In the genomic region with DNA sequence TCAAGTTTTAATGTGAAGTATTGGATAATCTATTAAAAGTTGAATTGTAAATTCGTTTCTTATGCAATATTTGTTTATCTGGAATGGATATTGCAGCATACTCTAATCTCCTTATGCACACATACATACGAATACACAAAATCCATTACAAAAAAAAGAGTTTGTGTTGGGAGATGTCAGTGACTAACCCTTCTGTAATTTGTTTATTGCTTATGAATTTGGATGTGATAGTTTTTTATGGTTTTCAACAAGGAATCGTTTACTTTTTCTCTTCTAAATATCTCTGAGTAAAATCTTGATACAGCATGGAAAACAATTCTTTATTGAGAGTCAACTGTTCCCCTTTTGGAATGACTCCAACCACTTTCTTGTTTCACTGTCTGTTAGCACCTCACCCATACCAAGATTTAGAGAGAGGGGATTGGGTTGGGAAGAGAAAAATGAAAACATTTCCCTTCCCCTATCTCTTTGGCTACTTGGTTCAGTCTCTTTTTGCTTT, we compare ENCODE assay signal across 13 cellular contexts. TPM values are rescaled to one million over a fixed set of nuclear protein-coding genes. Genes with fewer than 3 reads are reported as not detected.
DNase-seq lines count a peak whose midpoint lies in the region; ATAC-seq, FAIRE-seq and TF ChIP-seq lines count a peak whose summit lies in the region.
"Had no signal": no experiment of that assay in that cellular context is flagged by ENCODE, and none has a peak within 500 bp of the region (broad histone marks: within the 10 kb centered on the region; RNA-seq: fewer than 3 reads in every experiment).

No MANE protein-coding gene starts in this region.

- no peak overlapping the region for H2AFZ ChIP-seq in K562 (ENCODE audit: low read depth, low read length)

- no TSS peak for BruUV-seq in K562 (replicated peaks; lab: Mats Ljungman, UMichigan)

- no peak for TF ChIP-seq EP300 in K562 (IDR thresholded peaks at IDR 0.05; ENCODE audit: low read length)

- H3K79me2 ChIP-seq in K562 (ENCODE audit: control insufficient read depth, insufficient read depth, low read length), result peaks cover 97% of the 10 kb centered on the region

- peak overlapping the region; percentile 40 for H3K27ac Mint-ChIP-seq in activated CD8-positive, alpha-beta memory T cell treated with anti-CD3 and anti-CD28 coated beads, Interleukin-2, amount 10 ng/mL, durations not matched to agents 7 days and 5 days

- no peak overlapping the region for H3K4me3 ChIP-seq in K562
- H3K4me3 ChIP-seq in pancreas, result no peak overlapping the region

- H3K9ac ChIP-seq in K562 (ENCODE audit: insufficient read depth in 1 of 2, low read depth in 2 of 2, low read length in 2 of 2), result peak overlapping the region in 1 of 2 experiments; percentile 2; a peak in 1 of 4 replicates

- TF ChIP-seq POLR2A in K562 (conservative IDR thresholded peaks at IDR 0.05), result no peak

- FAIRE-seq in K562 (lab: Jason Lieb, UNC), result no peak
- FAIRE-seq in pancreas (lab: Jason Lieb, UNC), result no peak

- no peaks in the 10 kb centered on the region for H3K9me1 ChIP-seq in K562 (ENCODE audit: control insufficient read depth, insufficient read depth, low read length)

- no peaks in the 10 kb centered on the region for H3K9me3 Mint-ChIP-seq in activated CD8-positive, alpha-beta memory T cell treated with anti-CD3 and anti-CD28 coated beads, Interleukin-2, amount 10 ng/mL, durations not matched to agents 7 days and 5 days (ENCODE audit: low read depth)

- H3K4me2 ChIP-seq in K562 (ENCODE audit: insufficient read depth, low read length), result peak overlapping the region; percentile 60; the same call in 1 of the 2 replicates

- no peaks in the 10 kb centered on the region for H4K20me1 ChIP-seq in K562 (replicated peaks; ENCODE audit: control insufficient read depth, insufficient read depth, low read length)

- peaks cover 12% of the 10 kb centered on the region; the same call in 2 of the 3 replicates for H3K36me3 ChIP-seq in K562 (ENCODE audit: control insufficient read depth, insufficient read depth, low read length)
- H3K36me3 ChIP-seq in pancreas, result no peaks in the 10 kb centered on the region

- ATAC-seq in activated CD8-positive, alpha-beta memory T cell treated with anti-CD3 and anti-CD28 coated beads, Interleukin-2, amount 10 ng/mL, durations not matched to agents 7 days and 5 days, result no peak
- ATAC-seq in K562, result peak; percentile 23; the same call in 2 of the 3 replicates
- peak in 3 of 4 donors; percentile 49 to 76 (median 61) for ATAC-seq in pancreas
- no peak for ATAC-seq in GM18511 (IDR thresholded peaks at IDR 0.05; ENCODE audit: unreplicated experiment)
- ATAC-seq: activated CD4-positive, CD25-positive, alpha-beta regulatory T cell treated with anti-CD3 and anti-CD28 coated beads, Interleukin-2, amount 50 U/mL, for 24 hours had no signal

- H3K27ac ChIP-seq in K562 (ENCODE audit: extremely low read depth, low read depth, low read length) (peak overlapping the region; percentile 43; the same call in 2 of the 3 replicates), pancreas (no peak overlapping the region)

- no peak for TF ChIP-seq RAD21 in K562 (CRISPR knock-in tag; conservative IDR thresholded peaks at IDR 0.05 in 1 of 2, IDR thresholded peaks at IDR 0.05 in 1 of 2)

- intact Hi-C loops in K562 (cut with micrococcal nuclease), result no loop called here
- intact Hi-C loops in pancreas (cut with DNase I), result no loop called here

- H3K27me3 ChIP-seq in K562 (ENCODE audit: control insufficient read depth in 2 of 2, insufficient read depth in 2 of 2, low read length in 2 of 2) (no peaks in the 10 kb centered on the region), pancreas (no peaks in the 10 kb centered on the region)

- no peak overlapping the region for H3K4me3 Mint-ChIP-seq in activated CD8-positive, alpha-beta memory T cell treated with anti-CD3 and anti-CD28 coated beads, Interleukin-2, amount 10 ng/mL, durations not matched to agents 7 days and 5 days

- in situ Hi-C loops in K562 (cut with MboI), result no loop called here

- WGBS in K562 (ENCODE audit: insufficient coverage, low coverage, missing lambda C conversion rate), result 3% methylated on average over 3 of the region's 3 CpGs
- WGBS in pancreas, 2 donors, result 19 to 22% methylated on average over 3 of the region's 3 CpGs

- no peaks in the 10 kb centered on the region for H3K9me3 ChIP-seq in K562 (replicated peaks; ENCODE audit: control insufficient read depth, insufficient read depth, low read depth, low read length)
- no peaks in the 10 kb centered on the region for H3K9me3 ChIP-seq in pancreas

- POLR2A ChIA-PET in K562 (lab: Yijun Ruan, JAX), result interaction anchor here (1.1 to 2.0 kb wide), 3 partner anchors 10 to 309 kb away, joined by 3 to 6 read pairs (median 5); a partner anchor contains a TSS

- CTCF ChIA-PET in activated CD8-positive, alpha-beta memory T cell treated with anti-CD3 and anti-CD28 coated beads, Interleukin-2, amount 10 ng/mL, durations not matched to agents 7 days and 5 days (lab: Charles Lee), result interaction anchor here (1.3 to 2.2 kb wide), 2 partner anchors 12 to 30 kb away, joined by 4 to 6 read pairs; no protein-coding TSS in a partner anchor
- CTCF ChIA-PET in K562 (lab: Yijun Ruan, JAX; ENCODE audit: low intra/inter-chr PET ratio), result no interaction called here

- TF ChIP-seq CTCF in K562 (IDR thresholded peaks at IDR 0.05 in 2 of 3, conservative IDR thresholded peaks at IDR 0.05 in 1 of 3; ENCODE audit: insufficient read depth in 2 of 3, low read depth in 1 of 3, low read length in 3 of 3) (no peak), pancreas (IDR thresholded peaks at IDR 0.05) (no peak)

- H3K4me1 ChIP-seq in K562 (replicated peaks in 1 of 2; ENCODE audit: control insufficient read depth in 2 of 2, insufficient read depth in 2 of 2, low read length in 2 of 2) (peaks cover 14 to 90% of the 10 kb centered on the region in 2 experiments), pancreas (peaks cover 8 to 23% (median 11%) of the 10 kb centered on the region in 3 donors)

- H3K27me3 Mint-ChIP-seq in activated CD8-positive, alpha-beta memory T cell treated with anti-CD3 and anti-CD28 coated beads, Interleukin-2, amount 10 ng/mL, durations not matched to agents 7 days and 5 days, result no peaks in the 10 kb centered on the region

- peaks cover 90% of the 10 kb centered on the region for H3K4me1 Mint-ChIP-seq in activated CD8-positive, alpha-beta memory T cell treated with anti-CD3 and anti-CD28 coated beads, Interleukin-2, amount 10 ng/mL, durations not matched to agents 7 days and 5 days

- peaks cover 41% of the 10 kb centered on the region for H3K36me3 Mint-ChIP-seq in activated CD8-positive, alpha-beta memory T cell treated with anti-CD3 and anti-CD28 coated beads, Interleukin-2, amount 10 ng/mL, durations not matched to agents 7 days and 5 days

- DNase-seq in activated CD8-positive, alpha-beta memory T cell treated with anti-CD3 and anti-CD28 coated beads, Interleukin-2, amount 10 ng/mL, durations not matched to agents 7 days and 5 days, result no peak
- no peak for DNase-seq in activated CD8-positive, alpha-beta memory T cell treated with anti-CD3 and anti-CD28 coated beads, Interleukin-2, amount 50 U/mL, for 4 hours
- DNase-seq in NCI-H2171 (lab: John Stamatoyannopoulos, UW), result peak; percentile 27
- no peak for DNase-seq in K562 (ENCODE audit: extremely low read depth in 1 of 4, low spot score in 3 of 4)
- no peak for DNase-seq in pancreas
- DNase-seq in GM19240 (ENCODE audit: insufficient read length, low spot score), result no peak
- DNase-seq in dermis blood vessel endothelial cell, result no peak
- DNase-seq: amniotic stem cell; effector CD8-positive, alpha-beta T cell; EL; hippocampal formation had no signal

RNA-seq across cellular contexts. Expression of a gene that starts 9.4 kb away (rescaled TPM):
- 100 to 1,000 TPM in 1 of 2 experiments, 10 to 100 TPM in 1; 94.8 to 128 TPM for total RNA-seq in activated CD8-positive, alpha-beta memory T cell treated with anti-CD3 and anti-CD28 coated beads, Interleukin-2, amount 10 ng/mL, durations not matched to agents 7 days and 5 days
- 10.7 and 17.8 TPM in 2 replicates for total RNA-seq in K562 (2011; cell fraction: chromatin; rRNA removed; ENCODE audit: low replicate concordance)
- 5.3 and 7.3 TPM in 2 replicates for total RNA-seq in K562 (2011; cell fraction: nucleolus; rRNA removed)
- total RNA-seq in K562 (2011; cell fraction: nucleoplasm; rRNA removed), result 10.6 and 18.9 TPM in 2 replicates
- total RNA-seq in K562 (2014; rRNA removed) (23.6 and 24.6 TPM in 2 replicates), K562 (2014; rRNA removed; fragmentation: Illumina TruSeq; extraction: Trizol) (28.9 and 33.9 TPM in 2 replicates), K562 (2015; rRNA removed; fragmentation: Illumina TruSeq; extraction: Trizol) (30.8 and 32.1 TPM in 2 replicates), K562 (2021) (24.2 and 27.3 TPM in 2 replicates), pancreas (10 to 100 TPM in 2 of 6 donors, 1 to 10 TPM in 4; 3.9 to 19.2 (median 6.6) TPM), dermis blood vessel endothelial cell (81.5 and 95.7 TPM in 2 replicates)
- polyA plus RNA-seq in K562 (2011; rRNA removed) (13.2 and 21.5 TPM in 2 replicates), K562 (2014; fragmentation: Illumina TruSeq; extraction: Trizol) (20.5 and 30.0 TPM in 2 replicates), K562 (2014; fragmentation: Nextera tagmentation; extraction: Ambion mirVana) (10 to 100 TPM in 1 of 2 experiments, 1 to 10 TPM in 1; 7.8 to 12.1 TPM), K562 (2014; rRNA removed) (17.4 and 17.6 TPM in 2 replicates), pancreas (1 to 10 TPM; 2.0 to 4.3 TPM)
- polyA plus RNA-seq in K562 (2011; cell fraction: cytosol; rRNA removed), result 4.1 and 7.1 TPM in 2 replicates
- polyA plus RNA-seq in K562 (2011; cell fraction: nucleus; rRNA removed), result 12.5 and 14.7 TPM in 2 replicates
- polyA plus RNA-seq in K562 (2012), result 12.2 and 30.2 TPM in 2 replicates
- polyA minus RNA-seq in K562 (2011; rRNA and poly(A)+ RNA removed), result 48.4 and 52.6 TPM in 2 replicates
- 36.9 and 49.1 TPM in 2 replicates for polyA minus RNA-seq in K562 (2011; cell fraction: cytosol; rRNA and poly(A)+ RNA removed)
- polyA minus RNA-seq in K562 (2011; cell fraction: nucleus; rRNA and poly(A)+ RNA removed), result 6.1 and 10.1 TPM in 2 replicates

RNA-seq across cellular contexts. Expression of a gene that starts 41.5 kb away (rescaled TPM):
- total RNA-seq in activated CD8-positive, alpha-beta memory T cell treated with anti-CD3 and anti-CD28 coated beads, Interleukin-2, amount 10 ng/mL, durations not matched to agents 7 days and 5 days, result 100 to 1,000 TPM; 192 to 223 TPM
- total RNA-seq in K562 (2011; cell fraction: chromatin; rRNA removed; ENCODE audit: low replicate concordance), result 10.6 and 25.3 TPM in 2 replicates
- 10.3 and 10.4 TPM in 2 replicates for total RNA-seq in K562 (2011; cell fraction: nucleolus; rRNA removed)
- total RNA-seq in K562 (2011; cell fraction: nucleoplasm; rRNA removed), result 17.9 and 22.3 TPM in 2 replicates
- total RNA-seq in K562 (2014; rRNA removed) (75.1 and 85.7 TPM in 2 replicates), K562 (2014; rRNA removed; fragmentation: Illumina TruSeq; extraction: Trizol) (128 and 148 TPM in 2 replicates), K562 (2015; rRNA removed; fragmentation: Illumina TruSeq; extraction: Trizol) (92.6 and 105 TPM in 2 replicates), K562 (2021) (94.4 and 115 TPM in 2 replicates), pancreas (100 to 1,000 TPM in 4 of 6 donors, 10 to 100 TPM in 2; 73.2 to 140 (median 116) TPM), dermis blood vessel endothelial cell (285 and 407 TPM in 2 replicates)
- polyA plus RNA-seq in K562 (2011; rRNA removed) (117 and 155 TPM in 2 replicates), K562 (2014; fragmentation: Illumina TruSeq; extraction: Trizol) (72.2 and 79.3 TPM in 2 replicates), K562 (2014; fragmentation: Nextera tagmentation; extraction: Ambion mirVana) (100 to 1,000 TPM; 328 to 382 TPM), K562 (2014; rRNA removed) (115 and 116 TPM in 2 replicates), pancreas (100 to 1,000 TPM; 129 to 176 TPM)
- polyA plus RNA-seq in K562 (2011; cell fraction: cytosol; rRNA removed), result 29.8 and 61.5 TPM in 2 replicates
- 20.0 and 40.3 TPM in 2 replicates for polyA plus RNA-seq in K562 (2011; cell fraction: nucleus; rRNA removed)
- 157 and 166 TPM in 2 replicates for polyA plus RNA-seq in K562 (2012)
- 27.4 and 34.5 TPM in 2 replicates for polyA minus RNA-seq in K562 (2011; rRNA and poly(A)+ RNA removed)
- polyA minus RNA-seq in K562 (2011; cell fraction: cytosol; rRNA and poly(A)+ RNA removed), result 15.9 and 18.7 TPM in 2 replicates
- 8.5 and 15.7 TPM in 2 replicates for polyA minus RNA-seq in K562 (2011; cell fraction: nucleus; rRNA and poly(A)+ RNA removed)

Comparison
In these comparisons a context has a peak if more than half of its experiments do, and no peak if none do; other contexts are left out.
1. ATAC-seq: peak in K562 (single experiment) and pancreas (3 of 4); none in activated CD8-positive, alpha-beta memory T cell treated with anti-CD3 and anti-CD28 coated beads, Interleukin-2, amount 10 ng/mL, durations not matched to agents 7 days and 5 days (single experiment) and GM18511 (single experiment).